ENCODE assay signal across 1 cellular context in genomic region chr12:11761869-11762567, GRCh38.
TF ChIP-seq lines count a peak whose summit lies in the region.

No MANE protein-coding gene starts in this region.

TF ChIP-seq in GM12878, 131 proteins besides CTCF, POLR2A, EP300 and RAD21 (continued from another document and continues in another):
- no peak for TF ChIP-seq STAT1 (conservative IDR thresholded peaks at IDR 0.05)
- TF ChIP-seq GABPA (IDR thresholded peaks at IDR 0.05; ENCODE audit: low read depth), result no peak
- no peak; the same call in 1 of the 2 replicates for TF ChIP-seq TCF7 (IDR thresholded peaks at IDR 0.05; ENCODE audit: borderline replicate concordance)
- no peak for TF ChIP-seq RUNX3 (IDR thresholded peaks at IDR 0.05; ENCODE audit: low read length)
- peak; percentile 98 for TF ChIP-seq STAT3 (IDR thresholded peaks at IDR 0.05; ENCODE audit: low read depth, low read length)
- TF ChIP-seq ASH2L (IDR thresholded peaks at IDR 0.05; ENCODE audit: borderline replicate concordance, low read depth), result no peak
- TF ChIP-seq PRDM15 (CRISPR knock-in tag; IDR thresholded peaks at IDR 0.05), result no peak
- no peak for TF ChIP-seq SREBF1 (IDR thresholded peaks at IDR 0.05; ENCODE audit: low read length)
- no peak for TF ChIP-seq BCLAF1 (IDR thresholded peaks at IDR 0.05)
- TF ChIP-seq ZNF592 (IDR thresholded peaks at IDR 0.05), result peak; percentile 91
- no peak for TF ChIP-seq PAX8 (IDR thresholded peaks at IDR 0.05)
- TF ChIP-seq NR2C1 (IDR thresholded peaks at IDR 0.05), result no peak
- no peak for TF ChIP-seq USF1 (IDR thresholded peaks at IDR 0.05; ENCODE audit: borderline replicate concordance, extremely low read length, insufficient read depth, low read depth, low read length)
- peak in 1 of 2 experiments; percentile 75; a peak in 2 of 4 replicates for TF ChIP-seq ETV6 (conservative IDR thresholded peaks at IDR 0.05 in 1 of 2, IDR thresholded peaks at IDR 0.05 in 1 of 2; ENCODE audit: borderline replicate concordance in 1 of 2, low read depth in 1 of 2)
- no peak for TF ChIP-seq ZZZ3 (IDR thresholded peaks at IDR 0.05; ENCODE audit: control insufficient read depth, insufficient read length, low read depth)
- peak; percentile 78 to 82 for TF ChIP-seq BHLHE40 (IDR thresholded peaks at IDR 0.05; ENCODE audit: borderline replicate concordance in 1 of 2, low read depth in 2 of 2, low read length in 1 of 2)
- no peak for TF ChIP-seq ATF2 (IDR thresholded peaks at IDR 0.05; ENCODE audit: low read length)
- TF ChIP-seq CEBPB (IDR thresholded peaks at IDR 0.05; ENCODE audit: borderline replicate concordance in 1 of 2, low read depth in 2 of 2, low read length in 2 of 2), result no peak
- TF ChIP-seq CHD2 (IDR thresholded peaks at IDR 0.05; ENCODE audit: borderline replicate concordance, low read depth, low read length), result peak; percentile 76; the same call in 1 of the 2 replicates
- TF ChIP-seq CHD1 (IDR thresholded peaks at IDR 0.05; ENCODE audit: low read depth, low read length), result 0 out of 2 replicates have a peak, but pooled peaks have one; percentile 59
- peak; percentile 82 for TF ChIP-seq MLLT1 (IDR thresholded peaks at IDR 0.05)
- no peak for TF ChIP-seq NFIC (IDR thresholded peaks at IDR 0.05; ENCODE audit: low read depth, low read length)
- peak; percentile 78 for TF ChIP-seq MEF2A (IDR thresholded peaks at IDR 0.05; ENCODE audit: insufficient read depth, low read depth, low read length)
- no peak for TF ChIP-seq SIN3A (IDR thresholded peaks at IDR 0.05; ENCODE audit: low read depth, low read length)
- no peak for TF ChIP-seq JUND (IDR thresholded peaks at IDR 0.05; ENCODE audit: low read depth, low read length)
- TF ChIP-seq PBX3 (IDR thresholded peaks at IDR 0.05; ENCODE audit: insufficient replicate concordance, low read depth, low read length), result peak; percentile 52
- TF ChIP-seq NRF1 (conservative IDR thresholded peaks at IDR 0.05; ENCODE audit: low read depth, low read length), result no peak
- TF ChIP-seq WRNIP1 (IDR thresholded peaks at IDR 0.05; ENCODE audit: borderline replicate concordance, low read depth, low read length), result 0 out of 2 replicates have a peak, but pooled peaks have one; percentile 29
- TF ChIP-seq PAX5 (IDR thresholded peaks at IDR 0.05; ENCODE audit: borderline replicate concordance, low read depth, low read length), result peak; percentile 88
- TF ChIP-seq ELK1 (IDR thresholded peaks at IDR 0.05; ENCODE audit: low read depth, low read length), result peak; percentile 25; the same call in 1 of the 2 replicates
- TF ChIP-seq ZNF274 (IDR thresholded peaks at IDR 0.05; ENCODE audit: insufficient read depth, insufficient read length), result no peak
- TF ChIP-seq RELA (IDR thresholded peaks at IDR 0.05; ENCODE audit: borderline replicate concordance, partially characterized antibody), result peak; percentile 96
- TF ChIP-seq USF2 (IDR thresholded peaks at IDR 0.05; ENCODE audit: borderline replicate concordance, low read depth, low read length), result no peak
- TF ChIP-seq KAT2A (conservative IDR thresholded peaks at IDR 0.05; ENCODE audit: control insufficient read depth, low read depth, low read length), result no peak
- TF ChIP-seq RELB (IDR thresholded peaks at IDR 0.05; ENCODE audit: low read depth), result peak; percentile 94
- no peak; the same call in none of the 2 replicates for TF ChIP-seq BACH1 (IDR thresholded peaks at IDR 0.05; ENCODE audit: borderline replicate concordance)
- TF ChIP-seq ZSCAN29 (IDR thresholded peaks at IDR 0.05), result no peak; the same call in 1 of the 2 replicates
- no peak for TF ChIP-seq ATF3 (IDR thresholded peaks at IDR 0.05; ENCODE audit: borderline replicate concordance, extremely low read depth, low read depth, low read length)
